Comparison of ENCODE assay signal across 1 cellular context in the genomic region with DNA sequence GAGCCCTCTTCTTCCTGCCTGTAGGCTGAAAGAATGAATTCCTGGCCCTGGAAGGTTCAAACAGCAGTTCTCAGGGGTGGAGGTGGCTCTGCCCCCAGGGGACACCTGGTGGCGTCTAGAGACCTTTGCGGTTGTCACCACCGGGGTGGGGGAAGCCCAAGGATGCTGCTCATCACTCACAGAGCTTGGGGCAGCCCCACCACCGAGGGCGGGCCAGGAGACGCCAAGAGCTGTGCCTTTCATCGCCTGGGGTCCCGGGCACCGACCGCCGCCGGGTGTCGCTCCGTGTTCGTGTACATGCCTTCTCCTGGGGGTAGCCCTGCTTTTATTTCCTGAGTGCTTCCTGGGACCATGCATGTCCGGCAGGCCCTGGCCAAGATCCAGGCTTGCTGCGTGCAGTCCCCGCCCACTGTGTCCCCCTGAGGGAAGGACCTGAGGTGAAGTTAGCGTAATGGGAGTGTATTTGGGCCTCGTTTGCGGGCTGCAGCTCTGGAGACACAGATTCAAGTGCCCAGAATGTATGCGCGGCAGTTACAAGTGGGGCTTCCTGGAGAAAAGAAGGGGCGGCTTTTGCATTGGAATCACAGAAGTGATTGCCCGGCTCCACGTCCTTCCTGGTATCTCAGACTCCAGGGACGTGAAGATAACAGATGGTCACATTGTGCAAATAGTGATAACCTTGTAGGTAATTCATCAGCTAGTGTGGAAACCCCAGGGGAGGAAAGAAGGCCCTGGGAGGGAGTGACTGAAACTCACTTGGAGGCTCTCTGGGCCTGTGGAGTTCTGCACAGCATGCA.
TF ChIP-seq lines count a peak whose summit lies in the region.

No MANE protein-coding gene starts in this region.

TF ChIP-seq in H1, 55 proteins besides CTCF, POLR2A, EP300 and RAD21 (continued from another document):
- TF ChIP-seq YY1 (IDR thresholded peaks at IDR 0.05; ENCODE audit: low read depth, low read length), result 0 out of 2 replicates have a peak, but pooled peaks have one; percentile 13
- TF ChIP-seq KDM4A (IDR thresholded peaks at IDR 0.05; ENCODE audit: low read depth, low read length, severe bottlenecking), result no peak
